26 cellular contexts compared by ENCODE assay signal in the genomic region with DNA sequence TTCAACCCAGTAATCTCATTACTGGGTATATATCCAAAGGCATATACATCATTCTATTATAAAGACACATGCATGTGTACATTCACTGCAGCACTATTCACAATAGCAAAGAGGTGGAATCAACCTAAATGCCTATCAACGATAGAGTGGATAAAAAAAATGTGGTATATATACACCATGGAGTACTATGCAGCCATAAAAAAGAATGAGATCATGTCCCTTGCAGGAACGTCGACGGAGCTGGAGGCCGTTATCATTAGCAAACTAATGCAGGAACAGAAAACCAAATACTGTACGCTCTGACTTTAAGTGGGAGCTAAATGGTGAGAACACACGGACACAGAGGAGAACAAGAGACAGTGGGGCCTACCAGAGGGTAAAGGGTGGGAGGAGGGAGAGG.
"Had no signal": no experiment of that assay in that cellular context is flagged by ENCODE, and none has a peak within 500 bp of the region (broad histone marks: within the 10 kb centered on the region; RNA-seq: fewer than 3 reads in every experiment).

No MANE protein-coding gene starts in this region.

- H3K4me2 ChIP-seq: neural progenitor cell had no signal

- H3K27ac ChIP-seq: neural progenitor cell, ovary, parathyroid adenoma, psoas muscle, right lobe of liver, sigmoid colon, stomach, thoracic aorta, thyroid gland, tibial nerve, upper lobe of left lung, vagina had no signal

- H3K9me3 ChIP-seq: ovary, psoas muscle, right lobe of liver, sigmoid colon, stomach, thoracic aorta, thyroid gland, upper lobe of left lung, vagina had no signal

- H3K4me1 ChIP-seq: neural progenitor cell, parathyroid adenoma had no signal

- FAIRE-seq: small intestine, urothelium cell line had no signal

- DNase-seq: natural killer cell; occipital lobe; ovary; posterior cingulate gyrus; psoas muscle; right cardiac atrium; right lobe of liver; sigmoid colon; small intestine; stimulated activated CD4-positive, alpha-beta T cell treated with anti-CD3 and anti-CD28 coated beads, Interleukin-15, amount 100 ng/mL, for 24 hours; stimulated activated CD4-positive, alpha-beta T cell treated with anti-CD3 and anti-CD28 coated beads, Interleukin-2, amount 100 ng/mL, for 24 hours; stimulated activated CD4-positive, alpha-beta T cell treated with anti-CD3 and anti-CD28 coated beads, Interleukin-2, amount 100 ng/mL, for 48 hours; stimulated activated CD4-positive, alpha-beta T cell treated with anti-CD3 and anti-CD28 coated beads, Interleukin-4, amount 100 ng/mL, for 24 hours; stimulated activated naive B cell treated with anti-CD40 and anti-IgM and Interleukin-4, amounts not matched to agents 10 μg/mL and 1 μg/mL and 100 μg/mL, for 72 hours; stimulated activated naive CD4-positive, alpha-beta T cell treated with Interleukin-2 at 50 U/mL for 16 hours; stomach; thyroid gland; trophoblast cell; upper lobe of left lung had no signal

- H2AFZ ChIP-seq: neural progenitor cell, parathyroid adenoma had no signal

- H3K27me3 ChIP-seq: neural progenitor cell, ovary, right lobe of liver, sigmoid colon, stomach, thyroid gland, tibial nerve, upper lobe of left lung, vagina had no signal

- H3K9ac ChIP-seq: neural progenitor cell, parathyroid adenoma had no signal

- ATAC-seq: natural killer cell; psoas muscle; right cardiac atrium; right lobe of liver; stimulated activated effector memory CD8-positive, alpha-beta T cell treated with anti-CD3 and anti-CD28 coated beads, Interleukin-12 subunit alpha, Interleukin-12 subunit beta, amount 100 ng/mL, for 72 hours; stimulated activated naive B cell treated with anti-CD40 and anti-IgM and Interleukin-4, amounts not matched to agents 10 μg/mL and 1 μg/mL and 100 μg/mL, for 72 hours had no signal

- H3K4me3 ChIP-seq: neural progenitor cell, ovary, psoas muscle, right lobe of liver, sigmoid colon, stomach, thoracic aorta, thyroid gland, tibial nerve, upper lobe of left lung, vagina had no signal

- H3K36me3 ChIP-seq: neural progenitor cell, ovary, right lobe of liver, sigmoid colon, stomach, thoracic aorta, thyroid gland, upper lobe of left lung, vagina had no signal
